ENCODE assay signal across 22 cellular contexts in the genomic region with DNA sequence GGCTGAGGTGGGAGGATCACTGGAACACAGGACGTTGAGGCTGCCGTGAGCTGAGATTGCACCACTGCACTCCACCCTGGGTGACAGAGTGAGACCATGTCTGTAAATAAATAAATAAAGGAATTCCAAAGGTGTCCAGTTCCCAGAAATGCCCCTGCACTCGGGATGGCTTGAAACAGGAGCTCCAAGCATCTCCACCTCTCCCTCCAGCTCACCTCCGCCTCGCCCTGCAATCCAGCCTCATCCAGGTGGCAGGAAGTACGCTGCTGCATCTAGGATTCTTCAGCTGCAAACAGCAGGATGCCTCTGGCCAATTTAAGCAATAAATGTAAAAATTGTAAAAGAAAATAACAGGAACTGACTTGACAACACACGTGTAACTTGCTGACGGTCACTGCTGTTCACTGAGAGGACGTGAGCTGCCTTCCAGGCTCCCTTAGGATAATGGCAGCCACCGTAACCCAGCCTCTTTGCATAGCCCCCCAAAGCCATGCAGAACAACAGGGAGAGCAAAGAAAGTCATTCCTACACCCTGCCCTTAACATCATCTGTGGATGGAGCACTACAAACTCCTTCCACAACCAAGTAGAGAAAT. TPM values are rescaled to one million over a fixed set of nuclear protein-coding genes. Genes with fewer than 3 reads are reported as not detected.
DNase-seq lines count a peak whose midpoint lies in the region; TF ChIP-seq lines count a peak whose summit lies in the region.
"Had no signal": no experiment of that assay in that cellular context is flagged by ENCODE, and none has a peak within 500 bp of the region (broad histone marks: within the 10 kb centered on the region; RNA-seq: fewer than 3 reads in every experiment).

No MANE protein-coding gene starts in this region.

- DNase-seq in NCI-H146 (lab: John Stamatoyannopoulos, UW): peak; percentile 39
- DNase-seq in NCI-H146 treated with DMSO at 0.1 percent for 48 hours (lab: John Stamatoyannopoulos, UW; ENCODE audit: unreplicated experiment): no peak
- peak; percentile 22 for DNase-seq in D341Med (ENCODE audit: low spot score)
- DNase-seq in chondrocyte (ENCODE audit: low spot score): peak; percentile 44
- peak; percentile 69 for DNase-seq in posterior vena cava (ENCODE audit: low spot score)
- no peak for DNase-seq in RWPE1 (ENCODE audit: low spot score)
- DNase-seq in activated gamma-delta T cell treated with Interleukin-2 at 50 U/mL for 16 hours: no peak
- DNase-seq in testis: no peak
- DNase-seq: GDM1, HCEC 1CT, NCI-H1436, NCI-H2081, NCI-H2171 treated with DMSO at 0.1 percent for 48 hours, NCI-H82, OCI-M1, SHP77 treated with DMSO at 0.1 percent for 48 hours had no signal

- intact Hi-C loops in posterior vena cava (cut with DNase I): loop anchor here (10.0 kb wide), 2 partner anchors 393 to 573 kb away; partner anchors contain the start of gene BAK1 (in 1 of the 2)
- intact Hi-C loops in testis (cut with DNase I; ENCODE audit: low total_unique reads): loop anchor here (10.0 kb wide), 2 partner anchors 403 to 573 kb away; partner anchors contain the start of gene BAK1

- POLR2A ChIA-PET in RWPE1 (lab: Yijun Ruan, JAX; ENCODE audit: low non-redundant PET): no interaction called here

- no peaks in the 10 kb centered on the region for H3K27me3 ChIP-seq in testis

- CTCF ChIA-PET in RWPE1 (lab: Yijun Ruan, JAX): interaction anchor here (0.6 kb wide), 3 partner anchors 151 to 442 kb away, joined by 3 to 4 read pairs (median 3); no protein-coding TSS in a partner anchor

- H3K4me3 Mint-ChIP-seq in chondrocyte (ENCODE audit: unreplicated experiment): no peak overlapping the region
- H3K4me3 Mint-ChIP-seq: B cell had no signal

- H3K36me3 Mint-ChIP-seq in chondrocyte (ENCODE audit: low read depth): peaks cover 6% of the 10 kb centered on the region

- TF ChIP-seq CTCF in chondrocyte (IDR thresholded peaks at IDR 0.05): no peak
- TF ChIP-seq CTCF in RWPE1 (conservative IDR thresholded peaks at IDR 0.05; ENCODE audit: low read depth): no peak
- no peak for TF ChIP-seq CTCF in testis (IDR thresholded peaks at IDR 0.05)

- H3K9me3 ChIP-seq in testis: no peaks in the 10 kb centered on the region

- H3K27ac ChIP-seq in RWPE1: no peak overlapping the region
- no peak overlapping the region for H3K27ac ChIP-seq in testis
- H3K27ac ChIP-seq: 22Rv1 had no signal

- TF ChIP-seq POLR2A in testis (IDR thresholded peaks at IDR 0.05): no peak

- WGBS in testis, 2 donors: 79 to 81% methylated on average over 10 of the region's 10 CpGs

- H3K36me3 ChIP-seq in testis (ENCODE audit: low read depth, missing control alignments): no peaks in the 10 kb centered on the region

- no peak overlapping the region for H3K4me3 ChIP-seq in testis

- no peaks in the 10 kb centered on the region for H3K4me1 ChIP-seq in testis

- H3K27ac Mint-ChIP-seq in chondrocyte (ENCODE audit: unreplicated experiment): no peak overlapping the region
- H3K27ac Mint-ChIP-seq: B cell had no signal

- peaks cover 5% of the 10 kb centered on the region for H3K4me1 Mint-ChIP-seq in chondrocyte (ENCODE audit: low read depth)

- H3K27me3 Mint-ChIP-seq in chondrocyte (ENCODE audit: low read depth): peaks cover 22% of the 10 kb centered on the region

- H3K9me3 Mint-ChIP-seq in chondrocyte (ENCODE audit: low read depth): peaks cover 12% of the 10 kb centered on the region

RNA-seq across cellular contexts. Expression of gene GRM4, which starts 11.4 kb away (rescaled TPM):
- total RNA-seq in chondrocyte (0.26 to 0.92 TPM (median 0.27 TPM) in 3 replicates), posterior vena cava (not detected), testis (1 to 10 TPM; 3.5 TPM)
- polyA plus RNA-seq in testis (ENCODE audit: insufficient read depth, low read depth, low replicate concordance): 1.6 TPM
- total RNA-seq: B cell, HT-29, M059J, NCI-H460 had no signal
- polyA plus RNA-seq: AG04450 had no signal

Comparison
In these comparisons a context has a peak if more than half of its experiments do, and no peak if none do; other contexts are left out.
1. DNase-seq: peak in NCI-H146 (single experiment), D341Med (single experiment), chondrocyte (single experiment) and posterior vena cava (single experiment); none in NCI-H146 treated with DMSO at 0.1 percent for 48 hours (single experiment), RWPE1 (single experiment), activated gamma-delta T cell treated with Interleukin-2 at 50 U/mL for 16 hours (single experiment) and testis (single experiment).